32 cellular contexts compared by ENCODE assay signal in genomic region chr20:52064936-52065335, GRCh38.
"Had no signal": no experiment of that assay in that cellular context is flagged by ENCODE, and none has a peak within 500 bp of the region (broad histone marks: within the 10 kb centered on the region; RNA-seq: fewer than 3 reads in every experiment).

No MANE protein-coding gene starts in this region.

- H3K36me3 ChIP-seq: neural progenitor cell, neutrophil, ovary, pancreas, prostate gland, right atrium auricular region, right lobe of liver, sigmoid colon, spleen had no signal

- FAIRE-seq: pancreas, small intestine had no signal

- H3K4me1 Mint-ChIP-seq: naive thymus-derived CD4-positive, alpha-beta T cell; nephron had no signal

- H3K27me3 ChIP-seq: neural progenitor cell, neutrophil, ovary, pancreas, right atrium auricular region, right lobe of liver, sigmoid colon, spleen had no signal

- DNase-seq: naive thymus-derived CD4-positive, alpha-beta T cell; naive thymus-derived CD8-positive, alpha-beta T cell; natural killer cell; nephron progenitor cell; nucleus accumbens; occipital lobe; ovary; pancreas; posterior cingulate gyrus; psoas muscle; retina; right cardiac atrium; right lobe of liver; sigmoid colon; small intestine; spleen; stimulated activated CD4-positive, alpha-beta T cell treated with anti-CD3 and anti-CD28 coated beads, Interleukin-12 subunit alpha, Interleukin-12 subunit beta, amount 100 ng/mL, for 4 hours; stimulated activated CD4-positive, alpha-beta T cell treated with anti-CD3 and anti-CD28 coated beads, Interleukin-15, amount 100 ng/mL, for 24 hours; stimulated activated CD4-positive, alpha-beta T cell treated with anti-CD3 and anti-CD28 coated beads, Interleukin-1b, Interleukin-23, amount 100 ng/mL, for 48 hours; stimulated activated CD4-positive, alpha-beta T cell treated with anti-CD3 and anti-CD28 coated beads, Interleukin-2, amount 100 ng/mL, for 24 hours had no signal

- H3K9ac ChIP-seq: neural progenitor cell, parathyroid adenoma had no signal

- H2AFZ ChIP-seq: neural progenitor cell, parathyroid adenoma had no signal

- H3K4me1 ChIP-seq: pancreas, parathyroid adenoma, prostate gland, psoas muscle, right atrium auricular region, right lobe of liver, sigmoid colon had no signal

- H3K27ac ChIP-seq: neural progenitor cell, neutrophil, ovary, pancreas, parathyroid adenoma, prostate gland, psoas muscle, right atrium auricular region, right lobe of liver, sigmoid colon, skin epidermis, spleen had no signal

- H3K79me2 ChIP-seq: parathyroid adenoma had no signal

- H3K27me3 Mint-ChIP-seq: natural killer cell treated with Interleukin-12 subunit alpha and Interleukin-12 subunit beta and Interleukin-15 and Interleukin-18, amount 100 ng/mL, for 72 hours; progenitor cell of endocrine pancreas had no signal

- H3K9me3 ChIP-seq: neutrophil, ovary, pancreas, prostate gland, psoas muscle, right atrium auricular region, right lobe of liver, sigmoid colon, spleen had no signal

- ATAC-seq: naive thymus-derived CD4-positive, alpha-beta T cell; naive thymus-derived CD8-positive, alpha-beta T cell; natural killer cell; natural killer cell treated with Interleukin-12 subunit alpha and Interleukin-12 subunit beta and Interleukin-15 and Interleukin-18, amount 100 ng/mL, for 72 hours; pancreas; psoas muscle; right cardiac atrium; right lobe of liver; sciatic nerve had no signal

- H3K4me3 Mint-ChIP-seq: naive thymus-derived CD4-positive, alpha-beta T cell; naive thymus-derived CD8-positive, alpha-beta T cell; natural killer cell; natural killer cell treated with Interleukin-12 subunit alpha and Interleukin-12 subunit beta and Interleukin-15 and Interleukin-18, amount 100 ng/mL, for 72 hours; nephron; nephron progenitor cell; neural crest cell; neural progenitor cell had no signal

- H3K4me3 ChIP-seq: neural progenitor cell, ovary, pancreas, prostate gland, psoas muscle, right atrium auricular region, right lobe of liver, sigmoid colon, skin epidermis, smooth muscle cell, spleen had no signal

- H3K27ac Mint-ChIP-seq: naive thymus-derived CD4-positive, alpha-beta T cell; natural killer cell; nephron; nephron progenitor cell; neural progenitor cell; progenitor cell of endocrine pancreas had no signal

- H3K36me3 Mint-ChIP-seq: natural killer cell; natural killer cell treated with Interleukin-12 subunit alpha and Interleukin-12 subunit beta and Interleukin-15 and Interleukin-18, amount 100 ng/mL, for 72 hours; neural progenitor cell had no signal

- H3K4me2 ChIP-seq: neural progenitor cell, smooth muscle cell had no signal

- H3K9me3 Mint-ChIP-seq: natural killer cell; natural killer cell treated with Interleukin-12 subunit alpha and Interleukin-12 subunit beta and Interleukin-15 and Interleukin-18, amount 100 ng/mL, for 72 hours; neural crest cell; neural progenitor cell had no signal
